Comparison of ENCODE assay signal across 1 cellular context in the genomic region with DNA sequence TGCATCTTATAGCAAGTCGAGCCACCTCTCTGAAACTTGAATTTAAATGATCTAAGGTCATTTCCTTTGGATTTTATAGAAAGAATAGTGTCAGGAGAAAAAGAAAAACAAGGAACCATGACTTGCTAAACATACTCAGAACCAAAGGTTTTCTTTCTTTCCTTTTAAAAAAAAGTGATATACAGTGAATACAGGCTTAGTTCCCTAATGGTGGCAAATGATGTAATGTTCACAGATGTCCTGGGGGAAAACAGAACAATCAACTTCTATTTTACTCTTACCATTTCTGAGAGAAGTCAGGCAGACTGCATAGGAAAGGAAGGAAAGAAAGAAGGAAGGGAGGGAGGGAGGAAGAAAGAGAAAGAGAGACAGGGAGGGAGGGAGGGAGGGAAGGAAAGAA.
TF ChIP-seq lines count a peak whose summit lies in the region.

No MANE protein-coding gene starts in this region.

TF ChIP-seq in GM23338, 12 proteins besides CTCF, POLR2A, EP300 and RAD21 (continued from another document):
- TF ChIP-seq, protein P1, sequence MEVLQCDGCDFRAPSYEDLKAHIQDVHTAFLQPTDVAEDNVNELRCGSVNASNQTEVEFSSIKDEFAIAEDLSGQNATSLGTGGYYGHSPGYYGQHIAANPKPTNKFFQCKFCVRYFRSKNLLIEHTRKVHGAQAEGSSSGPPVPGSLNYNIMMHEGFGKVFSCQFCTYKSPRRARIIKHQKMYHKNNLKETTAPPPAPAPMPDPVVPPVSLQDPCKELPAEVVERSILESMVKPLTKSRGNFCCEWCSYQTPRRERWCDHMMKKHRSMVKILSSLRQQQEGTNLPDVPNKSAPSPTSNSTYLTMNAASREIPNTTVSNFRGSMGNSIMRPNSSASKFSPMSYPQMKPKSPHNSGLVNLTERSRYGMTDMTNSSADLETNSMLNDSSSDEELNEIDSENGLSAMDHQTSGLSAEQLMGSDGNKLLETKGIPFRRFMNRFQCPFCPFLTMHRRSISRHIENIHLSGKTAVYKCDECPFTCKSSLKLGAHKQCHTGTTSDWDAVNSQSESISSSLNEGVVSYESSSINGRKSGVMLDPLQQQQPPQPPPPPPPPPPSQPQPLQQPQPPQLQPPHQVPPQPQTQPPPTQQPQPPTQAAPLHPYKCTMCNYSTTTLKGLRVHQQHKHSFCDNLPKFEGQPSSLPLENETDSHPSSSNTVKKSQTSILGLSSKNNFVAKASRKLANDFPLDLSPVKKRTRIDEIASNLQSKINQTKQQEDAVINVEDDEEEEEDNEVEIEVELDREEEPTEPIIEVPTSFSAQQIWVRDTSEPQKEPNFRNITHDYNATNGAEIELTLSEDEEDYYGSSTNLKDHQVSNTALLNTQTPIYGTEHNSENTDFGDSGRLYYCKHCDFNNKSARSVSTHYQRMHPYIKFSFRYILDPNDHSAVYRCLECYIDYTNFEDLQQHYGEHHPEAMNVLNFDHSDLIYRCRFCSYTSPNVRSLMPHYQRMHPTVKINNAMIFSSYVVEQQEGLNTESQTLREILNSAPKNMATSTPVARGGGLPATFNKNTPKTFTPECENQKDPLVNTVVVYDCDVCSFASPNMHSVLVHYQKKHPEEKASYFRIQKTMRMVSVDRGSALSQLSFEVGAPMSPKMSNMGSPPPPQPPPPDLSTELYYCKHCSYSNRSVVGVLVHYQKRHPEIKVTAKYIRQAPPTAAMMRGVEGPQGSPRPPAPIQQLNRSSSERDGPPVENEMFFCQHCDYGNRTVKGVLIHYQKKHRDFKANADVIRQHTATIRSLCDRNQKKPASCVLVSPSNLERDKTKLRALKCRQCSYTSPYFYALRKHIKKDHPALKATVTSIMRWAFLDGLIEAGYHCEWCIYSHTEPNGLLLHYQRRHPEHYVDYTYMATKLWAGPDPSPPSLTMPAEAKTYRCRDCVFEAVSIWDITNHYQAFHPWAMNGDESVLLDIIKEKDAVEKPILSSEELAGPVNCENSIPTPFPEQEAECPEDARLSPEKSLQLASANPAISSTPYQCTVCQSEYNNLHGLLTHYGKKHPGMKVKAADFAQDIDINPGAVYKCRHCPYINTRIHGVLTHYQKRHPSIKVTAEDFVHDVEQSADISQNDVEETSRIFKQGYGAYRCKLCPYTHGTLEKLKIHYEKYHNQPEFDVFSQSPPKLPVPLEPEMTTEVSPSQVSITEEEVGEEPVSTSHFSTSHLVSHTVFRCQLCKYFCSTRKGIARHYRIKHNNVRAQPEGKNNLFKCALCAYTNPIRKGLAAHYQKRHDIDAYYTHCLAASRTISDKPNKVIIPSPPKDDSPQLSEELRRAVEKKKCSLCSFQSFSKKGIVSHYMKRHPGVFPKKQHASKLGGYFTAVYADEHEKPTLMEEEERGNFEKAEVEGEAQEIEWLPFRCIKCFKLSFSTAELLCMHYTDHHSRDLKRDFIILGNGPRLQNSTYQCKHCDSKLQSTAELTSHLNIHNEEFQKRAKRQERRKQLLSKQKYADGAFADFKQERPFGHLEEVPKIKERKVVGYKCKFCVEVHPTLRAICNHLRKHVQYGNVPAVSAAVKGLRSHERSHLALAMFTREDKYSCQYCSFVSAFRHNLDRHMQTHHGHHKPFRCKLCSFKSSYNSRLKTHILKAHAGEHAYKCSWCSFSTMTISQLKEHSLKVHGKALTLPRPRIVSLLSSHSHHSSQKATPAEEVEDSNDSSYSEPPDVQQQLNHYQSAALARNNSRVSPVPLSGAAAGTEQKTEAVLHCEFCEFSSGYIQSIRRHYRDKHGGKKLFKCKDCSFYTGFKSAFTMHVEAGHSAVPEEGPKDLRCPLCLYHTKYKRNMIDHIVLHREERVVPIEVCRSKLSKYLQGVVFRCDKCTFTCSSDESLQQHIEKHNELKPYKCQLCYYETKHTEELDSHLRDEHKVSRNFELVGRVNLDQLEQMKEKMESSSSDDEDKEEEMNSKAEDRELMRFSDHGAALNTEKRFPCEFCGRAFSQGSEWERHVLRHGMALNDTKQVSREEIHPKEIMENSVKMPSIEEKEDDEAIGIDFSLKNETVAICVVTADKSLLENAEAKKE (CRISPR knock-in tag; IDR thresholded peaks at IDR 0.05), result no peak
- TF ChIP-seq EZH2phosphoT487 (IDR thresholded peaks at IDR 0.05; ENCODE audit: unreplicated experiment) (no peak), ZNF114 (CRISPR knock-in tag; IDR thresholded peaks at IDR 0.05) (no peak), REST (IDR thresholded peaks at IDR 0.05; ENCODE audit: unreplicated experiment) (no peak)
